In genomic region chr6:2102316-2102883, GRCh38 we compare ENCODE assay signal across 23 cellular contexts.
DNase-seq lines count a peak whose midpoint lies in the region; ATAC-seq, FAIRE-seq and TF ChIP-seq lines count a peak whose summit lies in the region.
"Had no signal": no experiment of that assay in that cellular context is flagged by ENCODE, and none has a peak within 500 bp of the region (broad histone marks: within the 10 kb centered on the region; RNA-seq: fewer than 3 reads in every experiment).

No MANE protein-coding gene starts in this region.

- no peaks in the 10 kb centered on the region for H3K9me1 ChIP-seq in K562 (ENCODE audit: control insufficient read depth, insufficient read depth, low read length)

- BruUV-seq in K562 (replicated peaks; lab: Mats Ljungman, UMichigan): no TSS peak

- H3K4me2 ChIP-seq in K562 (ENCODE audit: insufficient read depth, low read length) (no peak overlapping the region), H9 (ENCODE audit: insufficient read depth, insufficient read length, low read length) (no peak overlapping the region)
- H3K4me2 ChIP-seq: GM23338 had no signal

- WGBS in K562 (ENCODE audit: insufficient coverage, low coverage, missing lambda C conversion rate): 4% methylated on average over 5 of the region's 5 CpGs
- WGBS in psoas muscle, 3 donors: 61 to 68% (median 66%) methylated on average over 5 of the region's 5 CpGs
- no CpG with 5 or more reads among the region's 5 CpGs for WGBS in H9 (ENCODE audit: extremely low coverage, insufficient read length, low lambda C conversion rate)

- no peak overlapping the region for H4K8ac ChIP-seq in H9 (replicated peaks; ENCODE audit: insufficient read length, low read depth, low read length)

- H3K79me2 ChIP-seq in K562 (ENCODE audit: control insufficient read depth, insufficient read depth, low read length): no peaks in the 10 kb centered on the region
- no peaks in the 10 kb centered on the region for H3K79me2 ChIP-seq in H9 (ENCODE audit: insufficient read depth, low read length)

- in situ Hi-C loops in Caki2 (cut with HindIII; ENCODE audit: low pct_unique_long_range_greater_than_20kb, low sequenced_read_pairs) (loop anchor here (5.0 to 25.0 kb wide), 3 partner anchors 335 to 530 kb away; no protein-coding TSS in a partner anchor), K562 (cut with MboI) (no loop called here)

- TF ChIP-seq RAD21 in K562 (CRISPR knock-in tag; conservative IDR thresholded peaks at IDR 0.05 in 1 of 2, IDR thresholded peaks at IDR 0.05 in 1 of 2): no peak

- TF ChIP-seq POLR2A in NB4 (IDR thresholded peaks at IDR 0.05; ENCODE audit: extremely low read depth, insufficient read length) (no peak), K562 (conservative IDR thresholded peaks at IDR 0.05) (no peak)

- no peak overlapping the region for H3K4ac ChIP-seq in H9 (ENCODE audit: low read depth, low read length)

- CTCF ChIA-PET in K562 (lab: Yijun Ruan, JAX; ENCODE audit: low intra/inter-chr PET ratio): no interaction called here

- ATAC-seq in K562: no peak
- ATAC-seq in psoas muscle: no peak
- ATAC-seq: activated CD8-positive, alpha-beta T cell treated with anti-CD3 and anti-CD28 coated beads, Interleukin-2, amount 10 ng/mL, durations not matched to agents 7 days and 5 days; CD8-positive, alpha-beta T cell; GM23338; left cardiac atrium had no signal

- H4K91ac ChIP-seq in H9 (ENCODE audit: insufficient read length, low read depth, low read length): no peak overlapping the region

- POLR2A ChIA-PET in K562 (lab: Yijun Ruan, JAX): no interaction called here

- H3K9me3 Mint-ChIP-seq in H9: no peaks in the 10 kb centered on the region
- H3K9me3 Mint-ChIP-seq: activated naive CD8-positive, alpha-beta T cell treated with anti-CD3 and anti-CD28 coated beads, Interleukin-2, amount 10 ng/mL, durations not matched to agents 7 days and 5 days; CD8-positive, alpha-beta T cell; GM23338 had no signal

- no peaks in the 10 kb centered on the region for H3K36me3 Mint-ChIP-seq in H9 (ENCODE audit: insufficient read depth in 1 of 3, low read depth in 3 of 3)
- H3K36me3 Mint-ChIP-seq: activated naive CD8-positive, alpha-beta T cell treated with anti-CD3 and anti-CD28 coated beads, Interleukin-2, amount 10 ng/mL, durations not matched to agents 7 days and 5 days; CD8-positive, alpha-beta T cell had no signal

- H4K20me1 ChIP-seq in K562 (replicated peaks; ENCODE audit: control insufficient read depth, insufficient read depth, low read length) (no peaks in the 10 kb centered on the region), H9 (ENCODE audit: control insufficient read depth, insufficient read depth, insufficient read length) (no peaks in the 10 kb centered on the region)

- no peaks in the 10 kb centered on the region for H3K36me3 ChIP-seq in K562 (ENCODE audit: control insufficient read depth, insufficient read depth, low read length)
- H3K36me3 ChIP-seq in psoas muscle (ENCODE audit: insufficient read depth in 1 of 2, low read depth in 1 of 2): no peaks in the 10 kb centered on the region

- no peaks in the 10 kb centered on the region for H3K23me2 ChIP-seq in H9 (ENCODE audit: insufficient read length, low read depth, low read length, poor library complexity, severe bottlenecking)

- intact Hi-C loops in K562 (cut with micrococcal nuclease): loop anchor here (5.0 to 10.0 kb wide), 3 partner anchors 95 to 252 kb away; no protein-coding TSS in a partner anchor
- intact Hi-C loops in psoas muscle (cut with DNase I): loop anchor here (10.0 kb wide), 2 partner anchors 498 to 532 kb away; partner anchors contain the start of gene FOXC1 (in 1 of the 2)

- H3T11ph ChIP-seq in H9 (ENCODE audit: low read length): no peak overlapping the region

- H3K79me1 ChIP-seq in H9 (ENCODE audit: insufficient read depth, low read depth, low read length, poor library complexity, severe bottlenecking): no peaks in the 10 kb centered on the region

- TF ChIP-seq CTCF in NB4 (IDR thresholded peaks at IDR 0.05; ENCODE audit: low read depth, low read length) (no peak), K562 (IDR thresholded peaks at IDR 0.05 in 2 of 3, conservative IDR thresholded peaks at IDR 0.05 in 1 of 3; ENCODE audit: insufficient read depth in 2 of 3, low read depth in 1 of 3, low read length in 3 of 3) (no peak), psoas muscle (IDR thresholded peaks at IDR 0.05) (no peak), H9 (conservative IDR thresholded peaks at IDR 0.05) (no peak)

- no peak overlapping the region for H2BK5ac ChIP-seq in H9 (ENCODE audit: insufficient read length, low read length)

- H2BK120ac ChIP-seq in H9 (ENCODE audit: low read depth, low read length, poor library complexity, severe bottlenecking): no peak overlapping the region

- TF ChIP-seq EP300 in K562 (IDR thresholded peaks at IDR 0.05; ENCODE audit: low read length): no peak

- no peaks in the 10 kb centered on the region for H3K27me3 ChIP-seq in K562 (ENCODE audit: control insufficient read depth in 2 of 2, insufficient read depth in 2 of 2, low read length in 2 of 2)
- H3K27me3 ChIP-seq in psoas muscle (ENCODE audit: insufficient read depth in 3 of 3, low read length in 2 of 3): no peaks in the 10 kb centered on the region
- H3K27me3 ChIP-seq in H9 (ENCODE audit: insufficient read depth, low read length): no peaks in the 10 kb centered on the region

- H2AK5ac ChIP-seq in H9 (ENCODE audit: insufficient read length, low read length): no peak overlapping the region

- H3K9me3 ChIP-seq in K562 (replicated peaks; ENCODE audit: control insufficient read depth, insufficient read depth, low read depth, low read length) (no peaks in the 10 kb centered on the region), psoas muscle (no peaks in the 10 kb centered on the region), H9 (ENCODE audit: control insufficient read depth, low read depth, low read length) (no peaks in the 10 kb centered on the region)

- no peak overlapping the region for H3K23ac ChIP-seq in H9 (ENCODE audit: insufficient read length, low read depth, low read length)

- H3K27me3 Mint-ChIP-seq in H9 (ENCODE audit: low read depth): no peaks in the 10 kb centered on the region
- H3K27me3 Mint-ChIP-seq: activated naive CD8-positive, alpha-beta T cell treated with anti-CD3 and anti-CD28 coated beads, Interleukin-2, amount 10 ng/mL, durations not matched to agents 7 days and 5 days had no signal

- H3K4me3 ChIP-seq in NB4 (ENCODE audit: low read depth, low read length): no peak overlapping the region
- no peak overlapping the region for H3K4me3 ChIP-seq in K562
- no peak overlapping the region for H3K4me3 ChIP-seq in psoas muscle
- H3K4me3 ChIP-seq: GM23338, SK-N-MC had no signal

- H3K27ac ChIP-seq in K562 (ENCODE audit: extremely low read depth, low read depth, low read length): no peak overlapping the region
- H3K27ac ChIP-seq in psoas muscle: no peak overlapping the region
- H3K27ac ChIP-seq in H9 (ENCODE audit: insufficient read length, low read depth, low read length): no peak overlapping the region
- no peak overlapping the region for H3K27ac ChIP-seq in caudate nucleus (ENCODE audit: low read depth, low read length)
- H3K27ac ChIP-seq: SK-N-MC, VCaP had no signal

- peaks cover 4% of the 10 kb centered on the region in 2 experiments for H3K4me1 Mint-ChIP-seq in H9

- H3K9ac ChIP-seq in K562 (ENCODE audit: insufficient read depth in 1 of 2, low read depth in 2 of 2, low read length in 2 of 2) (no peak overlapping the region), H9 (ENCODE audit: extremely low read depth, insufficient read length, low read length) (no peak overlapping the region)

- H2BK12ac ChIP-seq in H9 (ENCODE audit: insufficient read length, low read depth, low read length): no peak overlapping the region

- FAIRE-seq in K562 (lab: Jason Lieb, UNC): no peak

- DNase-seq in Caki2 (ENCODE audit: low read depth) (peak; percentile 60), NB4 (ENCODE audit: low read depth) (peak; percentile 82), K562 (ENCODE audit: extremely low read depth in 1 of 4, low spot score in 3 of 4) (no peak), left kidney (ENCODE audit: low read depth, low spot score) (peak; percentile 26), psoas muscle (no peak), NAMALWA (ENCODE audit: low spot score) (no peak), H9 (no peak), caudate nucleus (lab: John Stamatoyannopoulos, UW) (no peak)
- DNase-seq: activated CD8-positive, alpha-beta T cell treated with anti-CD3 and anti-CD28 coated beads, Interleukin-2, amount 10 ng/mL, durations not matched to agents 7 days and 5 days; activated naive CD8-positive, alpha-beta T cell treated with anti-CD3 and anti-CD28 coated beads, Interleukin-2, amount 10 ng/mL, durations not matched to agents 7 days and 5 days; activated T-cell treated with anti-CD3 and anti-CD28 coated beads, Interleukin-2, amount 50 U/mL, for 48 hours; CD8-positive, alpha-beta T cell; DMS79 treated with DMSO at 0.1 percent for 48 hours; effector memory CD4-positive, alpha-beta T cell; left cardiac atrium; NCI-H146; NCI-H226; occipital lobe; stimulated activated CD4-positive, alpha-beta T cell treated with anti-CD3 and anti-CD28 coated beads, Interleukin-4, amount 100 ng/mL, for 24 hours; substantia nigra had no signal

- no peak overlapping the region for H3K14ac ChIP-seq in H9 (ENCODE audit: insufficient read depth, low read length)

- no peak overlapping the region for H2BK20ac ChIP-seq in H9 (ENCODE audit: low read depth, low read length, poor library complexity, severe bottlenecking)

- no peak overlapping the region for H3K18ac ChIP-seq in H9 (ENCODE audit: insufficient read length, low read depth, low read length)

- no peak overlapping the region for H3K4me3 Mint-ChIP-seq in H9
- H3K4me3 Mint-ChIP-seq: activated CD8-positive, alpha-beta T cell treated with anti-CD3 and anti-CD28 coated beads, Interleukin-2, amount 10 ng/mL, durations not matched to agents 7 days and 5 days; activated naive CD8-positive, alpha-beta T cell treated with anti-CD3 and anti-CD28 coated beads, Interleukin-2, amount 10 ng/mL, durations not matched to agents 7 days and 5 days; CD8-positive, alpha-beta T cell; GM23338 had no signal

- no peak overlapping the region for H3K27ac Mint-ChIP-seq in H9
- H3K27ac Mint-ChIP-seq: activated CD8-positive, alpha-beta T cell treated with anti-CD3 and anti-CD28 coated beads, Interleukin-2, amount 10 ng/mL, durations not matched to agents 7 days and 5 days; activated naive CD8-positive, alpha-beta T cell treated with anti-CD3 and anti-CD28 coated beads, Interleukin-2, amount 10 ng/mL, durations not matched to agents 7 days and 5 days; CD8-positive, alpha-beta T cell; GM23338 had no signal

- H3K4me1 ChIP-seq in K562 (replicated peaks in 1 of 2; ENCODE audit: control insufficient read depth in 2 of 2, insufficient read depth in 2 of 2, low read length in 2 of 2) (no peaks in the 10 kb centered on the region), psoas muscle (peaks cover 7% of the 10 kb centered on the region), H9 (ENCODE audit: insufficient read depth, low read length) (no peaks in the 10 kb centered on the region; the same call in 1 of the 2 replicates)

- no peak overlapping the region for H2BK15ac ChIP-seq in H9 (ENCODE audit: low read depth, low read length)

- no peak overlapping the region for H3K56ac ChIP-seq in H9 (ENCODE audit: insufficient read length, low read depth, low read length)

- H2AFZ ChIP-seq in K562 (ENCODE audit: low read depth, low read length) (no peak overlapping the region), H9 (ENCODE audit: low read length) (no peak overlapping the region)
- H2AFZ ChIP-seq: GM23338 had no signal

- H4K5ac ChIP-seq in H9 (ENCODE audit: insufficient read length, low read depth, low read length): no peak overlapping the region

Comparison
In these comparisons a context has a peak if more than half of its experiments do, and no peak if none do; other contexts are left out.
1. DNase-seq: peak in Caki2 (single experiment), NB4 (single experiment) and left kidney (single experiment); none in K562 (0 of 4), psoas muscle (0 of 2), NAMALWA (single experiment), H9 (single experiment) and caudate nucleus (0 of 61).